Comparison of ENCODE assay signal across 9 cellular contexts in genomic region chr19:6730153-6730804, GRCh38. TPM values are rescaled to one million over a fixed set of nuclear protein-coding genes. Genes with fewer than 3 reads are reported as not detected.
DNase-seq lines count a peak whose midpoint lies in the region; ATAC-seq lines count a peak whose summit lies in the region.
"Had no signal": no experiment of that assay in that cellular context is flagged by ENCODE, and none has a peak within 500 bp of the region (broad histone marks: within the 10 kb centered on the region; RNA-seq: fewer than 3 reads in every experiment).

No MANE protein-coding gene starts in this region.

- H3K9me3 Mint-ChIP-seq in activated naive CD8-positive, alpha-beta T cell treated with anti-CD3 and anti-CD28 coated beads, Interleukin-2, amount 50 U/mL, for 24 hours = no peaks in the 10 kb centered on the region
- no peaks in the 10 kb centered on the region for H3K9me3 Mint-ChIP-seq in memory B cell

- H3K27me3 Mint-ChIP-seq in activated naive CD8-positive, alpha-beta T cell treated with anti-CD3 and anti-CD28 coated beads, Interleukin-2, amount 50 U/mL, for 24 hours = no peaks in the 10 kb centered on the region
- H3K27me3 Mint-ChIP-seq in memory B cell = no peaks in the 10 kb centered on the region

- ATAC-seq in activated naive CD8-positive, alpha-beta T cell treated with anti-CD3 and anti-CD28 coated beads, Interleukin-2, amount 50 U/mL, for 24 hours = peak; percentile 37
- ATAC-seq in memory B cell (ENCODE audit: low read depth) (peak; percentile 58), GM19324 (IDR thresholded peaks at IDR 0.05; ENCODE audit: low FRiP score, unreplicated experiment) (no peak)

- in situ Hi-C loops in KBM-7 (cut with MboI; ENCODE audit: low pct_unique_long_range_greater_than_20kb, low sequenced_read_pairs) = no loop called here

- no peak overlapping the region for H3K27ac Mint-ChIP-seq in activated naive CD8-positive, alpha-beta T cell treated with anti-CD3 and anti-CD28 coated beads, Interleukin-2, amount 50 U/mL, for 24 hours
- H3K27ac Mint-ChIP-seq in memory B cell = no peak overlapping the region

- no peaks in the 10 kb centered on the region for H3K36me3 Mint-ChIP-seq in activated naive CD8-positive, alpha-beta T cell treated with anti-CD3 and anti-CD28 coated beads, Interleukin-2, amount 50 U/mL, for 24 hours (ENCODE audit: low read depth)
- peaks cover 16% of the 10 kb centered on the region for H3K36me3 Mint-ChIP-seq in memory B cell

- peaks cover 7% of the 10 kb centered on the region for H3K4me1 Mint-ChIP-seq in activated naive CD8-positive, alpha-beta T cell treated with anti-CD3 and anti-CD28 coated beads, Interleukin-2, amount 50 U/mL, for 24 hours
- H3K4me1 Mint-ChIP-seq in memory B cell = peaks cover 20% of the 10 kb centered on the region

- peak; percentile 71 for DNase-seq in activated effector memory CD4-positive, alpha-beta T cell treated with anti-CD3 and anti-CD28 coated beads, Interleukin-2, amount 50 U/mL, for 16 hours
- no peak for DNase-seq in activated effector memory CD4-positive, alpha-beta T cell treated with Interleukin-2 at 50 U/mL for 16 hours
- DNase-seq in activated naive CD8-positive, alpha-beta T cell treated with anti-CD3 and anti-CD28 coated beads, Interleukin-2, amount 50 U/mL, for 24 hours = peak; percentile 65
- DNase-seq in memory B cell (ENCODE audit: low spot score in 2 of 2) = no peak
- peak; percentile 66 for DNase-seq in ureter (ENCODE audit: low spot score)
- DNase-seq in KBM-7 = no peak
- DNase-seq in cerebellar nuclear complex (lab: John Stamatoyannopoulos, UW) = no peak

- H3K4me3 Mint-ChIP-seq in activated naive CD8-positive, alpha-beta T cell treated with anti-CD3 and anti-CD28 coated beads, Interleukin-2, amount 50 U/mL, for 24 hours = no peak overlapping the region
- H3K4me3 Mint-ChIP-seq in memory B cell = no peak overlapping the region

RNA-seq across cellular contexts. Expression of gene GPR108, which starts 7.1 kb away (rescaled TPM):
- 74.0 TPM for total RNA-seq in ureter

RNA-seq across cellular contexts. Expression of gene TRIP10, which starts 9.2 kb away (rescaled TPM):
- 86.0 TPM for total RNA-seq in ureter

RNA-seq across cellular contexts. Expression of gene C3, which starts 9.8 kb away (rescaled TPM):
- total RNA-seq in ureter = 718 TPM

RNA-seq across cellular contexts. Expression of gene SH2D3A, which starts 37.0 kb away (rescaled TPM):
- 68.7 TPM for total RNA-seq in ureter
- total RNA-seq: myocyte had no signal

RNA-seq across cellular contexts. Expression of gene VAV1, which starts 42.2 kb away (rescaled TPM):
- 12.1 TPM for total RNA-seq in ureter
- total RNA-seq: myocyte had no signal

Comparison
In these comparisons a context has a peak if more than half of its experiments do, and no peak if none do; other contexts are left out.
1. DNase-seq: peak in activated effector memory CD4-positive, alpha-beta T cell treated with anti-CD3 and anti-CD28 coated beads, Interleukin-2, amount 50 U/mL, for 16 hours (single experiment), activated naive CD8-positive, alpha-beta T cell treated with anti-CD3 and anti-CD28 coated beads, Interleukin-2, amount 50 U/mL, for 24 hours (single experiment) and ureter (single experiment); none in activated effector memory CD4-positive, alpha-beta T cell treated with Interleukin-2 at 50 U/mL for 16 hours (single experiment), memory B cell (0 of 2), KBM-7 (single experiment) and cerebellar nuclear complex (0 of 2).